ENCODE assay signal across 1 cellular context in genomic region chr5:128579111-128579510, GRCh38.
TF ChIP-seq lines count a peak whose summit lies in the region.

No MANE protein-coding gene starts in this region.

TF ChIP-seq in SK-N-SH, 30 proteins besides CTCF, POLR2A, EP300 and RAD21 (continued from another document):
- TF ChIP-seq ZBTB33 (IDR thresholded peaks at IDR 0.05; ENCODE audit: borderline replicate concordance, low read depth) (no peak), RXRA (IDR thresholded peaks at IDR 0.05; ENCODE audit: borderline replicate concordance, low read depth) (no peak), NRF1 (IDR thresholded peaks at IDR 0.05; ENCODE audit: low read depth, low read length) (no peak), TEAD4 (IDR thresholded peaks at IDR 0.05; ENCODE audit: borderline replicate concordance, insufficient read depth) (peak; percentile 71; the same call in 1 of the 2 replicates), CHD2 (IDR thresholded peaks at IDR 0.05; ENCODE audit: low read length, partially characterized antibody) (no peak), EZH2phosphoT487 (IDR thresholded peaks at IDR 0.05; ENCODE audit: borderline replicate concordance, low read depth) (no peak), FOXJ3 (CRISPR knock-in tag; IDR thresholded peaks at IDR 0.05) (no peak), JUND (IDR thresholded peaks at IDR 0.05) (peak; percentile 79), REST (IDR thresholded peaks at IDR 0.05; ENCODE audit: low read depth, low read length) (no peak), SIN3A (IDR thresholded peaks at IDR 0.05; ENCODE audit: borderline replicate concordance, low read depth, low read length) (no peak), TAF1 (IDR thresholded peaks at IDR 0.05; ENCODE audit: borderline replicate concordance, low read depth, low read length) (no peak), RFX5 (IDR thresholded peaks at IDR 0.05; ENCODE audit: low read length) (no peak), IRF3 (IDR thresholded peaks at IDR 0.05; ENCODE audit: low read depth, low read length) (no peak), PBX3 (IDR thresholded peaks at IDR 0.05) (peak; percentile 55), GABPA (IDR thresholded peaks at IDR 0.05; ENCODE audit: low read depth) (no peak), USF2 (IDR thresholded peaks at IDR 0.05; ENCODE audit: borderline replicate concordance, low read depth, low read length) (no peak), USF1 (IDR thresholded peaks at IDR 0.05; ENCODE audit: borderline replicate concordance, low read depth) (no peak)
